ENCODE assay signal across 10 cellular contexts in the genomic region with DNA sequence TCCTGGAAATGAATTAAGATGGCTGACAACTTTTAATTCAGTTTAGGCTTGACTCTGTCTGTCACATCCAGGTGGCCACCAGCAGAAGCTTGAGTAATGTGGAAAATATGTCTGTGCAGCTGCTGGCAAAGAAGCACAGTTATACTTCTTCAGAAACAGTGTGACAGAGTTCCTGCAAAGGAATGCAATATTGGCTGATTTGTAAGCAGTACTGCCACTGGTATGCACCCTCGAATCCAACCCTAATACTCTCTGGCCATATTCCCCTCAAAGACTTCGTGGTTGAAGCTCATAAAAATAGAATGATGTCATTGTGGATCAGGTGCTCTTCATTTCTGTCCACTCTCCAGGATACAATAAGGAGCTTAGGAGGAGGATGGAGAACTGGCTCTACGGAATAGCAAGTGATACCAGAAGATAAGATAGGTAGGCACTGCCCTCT.
DNase-seq lines count a peak whose midpoint lies in the region; ATAC-seq and TF ChIP-seq lines count a peak whose summit lies in the region.
"Had no signal": no experiment of that assay in that cellular context is flagged by ENCODE, and none has a peak within 500 bp of the region (broad histone marks: within the 10 kb centered on the region; RNA-seq: fewer than 3 reads in every experiment).

No MANE protein-coding gene starts in this region.

- CTCF ChIA-PET in BJ (lab: Yijun Ruan, JAX), result interaction anchor here (1.1 to 1.5 kb wide), 4 partner anchors 9 to 69 kb away, joined by 3 to 7 read pairs (median 4); no protein-coding TSS in a partner anchor

- peak overlapping the region; percentile 15 for H3K23ac ChIP-seq in mesendoderm (ENCODE audit: low read length)

- no peak overlapping the region for H3K4me3 ChIP-seq in BJ (ENCODE audit: low read depth, low read length)
- H3K4me3 ChIP-seq in mesendoderm (ENCODE audit: low read length), result no peak overlapping the region
- H3K4me3 ChIP-seq: tibial nerve had no signal

- no peak overlapping the region for H2BK5ac ChIP-seq in mesendoderm (ENCODE audit: low read length)

- no peak overlapping the region for H3K9ac ChIP-seq in mesendoderm (ENCODE audit: low read length)

- H3K4ac ChIP-seq in mesendoderm (ENCODE audit: low read depth, low read length), result no peak overlapping the region

- H3K4me1 ChIP-seq in mesendoderm (ENCODE audit: control insufficient read depth, low read depth, low read length), result peaks cover 7% of the 10 kb centered on the region

- DNase-seq in BJ (ENCODE audit: low read depth), result peak; percentile 95
- peak; percentile 61 for DNase-seq in amniotic epithelial cell (ENCODE audit: low read depth)
- no peak for DNase-seq in mesendoderm
- DNase-seq in DMS79 treated with DMSO at 0.1 percent for 48 hours (lab: John Stamatoyannopoulos, UW), result no peak
- DNase-seq in middle frontal gyrus (ENCODE audit: extremely low spot score, low spot score), result no peak
- no peak for DNase-seq in NCI-H187 treated with DMSO at 0.1 percent for 48 hours (lab: John Stamatoyannopoulos, UW)
- DNase-seq: WERI-Rb-1 had no signal

- H3K79me1 ChIP-seq in mesendoderm (ENCODE audit: low read length), result no peaks in the 10 kb centered on the region

- H3K56ac ChIP-seq in mesendoderm (ENCODE audit: low read length), result no peak overlapping the region

- H3K4me2 ChIP-seq in mesendoderm (ENCODE audit: low read length), result no peak overlapping the region

- H3K27me3 ChIP-seq in BJ (ENCODE audit: control insufficient read depth, insufficient read depth, low read length) (no peaks in the 10 kb centered on the region), mesendoderm (ENCODE audit: insufficient read depth, low read length, poor library complexity) (no peaks in the 10 kb centered on the region)
- H3K27me3 ChIP-seq: tibial nerve had no signal

- no peak for TF ChIP-seq CTCF in BJ (IDR thresholded peaks at IDR 0.05; ENCODE audit: insufficient read depth, low read depth, low read length)

- peak overlapping the region; percentile 62 for H2AK5ac ChIP-seq in mesendoderm (ENCODE audit: low read length)

- H2BK15ac ChIP-seq in mesendoderm (replicated peaks; ENCODE audit: low read depth), result no peak overlapping the region

- H4K8ac ChIP-seq in mesendoderm (ENCODE audit: low read depth, low read length), result no peak overlapping the region

- H3K27ac ChIP-seq in mesendoderm (ENCODE audit: low read depth, low read length), result no peak overlapping the region
- H3K27ac ChIP-seq: tibial nerve, WERI-Rb-1 had no signal

- H2BK120ac ChIP-seq in mesendoderm (ENCODE audit: low read depth, low read length), result no peak overlapping the region

- no peaks in the 10 kb centered on the region for H3K79me2 ChIP-seq in mesendoderm (ENCODE audit: control insufficient read depth, insufficient read depth, low read length)

- no CpG with 5 or more reads among the region's 3 CpGs for WGBS in mesendoderm (ENCODE audit: extremely low coverage, insufficient coverage, low lambda C conversion rate)

- H3K36me3 ChIP-seq in BJ (ENCODE audit: control insufficient read depth, insufficient read depth, low read length) (no peaks in the 10 kb centered on the region), mesendoderm (ENCODE audit: control insufficient read depth, insufficient read depth, low read length) (no peaks in the 10 kb centered on the region)
- H3K36me3 ChIP-seq: tibial nerve, WERI-Rb-1 had no signal

- H3K18ac ChIP-seq in mesendoderm (ENCODE audit: low read length), result no peak overlapping the region

- POLR2A ChIA-PET in BJ (lab: Charles Lee), result no interaction called here

- ATAC-seq in HG02642 (IDR thresholded peaks at IDR 0.05; ENCODE audit: poor library complexity, unreplicated experiment) (peak; percentile 38), HG03571 (IDR thresholded peaks at IDR 0.05; ENCODE audit: unreplicated experiment) (no peak)

- no peak overlapping the region for H4K5ac ChIP-seq in mesendoderm (ENCODE audit: low read length)

Comparison
In these comparisons a context has a peak if more than half of its experiments do, and no peak if none do; other contexts are left out.
1. DNase-seq: peak in BJ (single experiment) and amniotic epithelial cell (single experiment); none in mesendoderm (single experiment), DMS79 treated with DMSO at 0.1 percent for 48 hours (single experiment), middle frontal gyrus (single experiment) and NCI-H187 treated with DMSO at 0.1 percent for 48 hours (single experiment).